19 cellular contexts compared by ENCODE assay signal in genomic region chr5:142175461-142176142, GRCh38.
DNase-seq lines count a peak whose midpoint lies in the region; ATAC-seq and TF ChIP-seq lines count a peak whose summit lies in the region.
"Had no signal": no experiment of that assay in that cellular context is flagged by ENCODE, and none has a peak within 500 bp of the region (broad histone marks: within the 10 kb centered on the region; RNA-seq: fewer than 3 reads in every experiment).

No MANE protein-coding gene starts in this region.

- H3K36me3 ChIP-seq in BE2C (no peaks in the 10 kb centered on the region), WERI-Rb-1 (no peaks in the 10 kb centered on the region), adrenal gland (replicated peaks in 1 of 2) (no peaks in the 10 kb centered on the region), Peyer's patch (no peaks in the 10 kb centered on the region)
- H3K36me3 ChIP-seq: prostate gland, SJSA1, thoracic aorta, vagina had no signal

- ATAC-seq in HG03571 (IDR thresholded peaks at IDR 0.05; ENCODE audit: unreplicated experiment), result no peak
- ATAC-seq: activated CD8-positive, alpha-beta T cell treated with anti-CD3 and anti-CD28 coated beads, Interleukin-2, amount 10 ng/mL, durations not matched to agents 7 days and 5 days; stimulated activated naive CD8-positive, alpha-beta T cell treated with anti-CD3 and anti-CD28 coated beads, Interleukin-15, Interleukin-2, amounts not matched to agents 100 U/mL and 50 U/mL, for 24 hours had no signal

- H3K9me3 ChIP-seq in BE2C, result no peaks in the 10 kb centered on the region
- no peaks in the 10 kb centered on the region for H3K9me3 ChIP-seq in WERI-Rb-1 (ENCODE audit: severe bottlenecking)
- H3K9me3 ChIP-seq in adrenal gland (replicated peaks in 1 of 3), result no peaks in the 10 kb centered on the region
- no peaks in the 10 kb centered on the region for H3K9me3 ChIP-seq in Peyer's patch
- H3K9me3 ChIP-seq: prostate gland, SJSA1, thoracic aorta, vagina had no signal

- 79 to 83% (median 81%) methylated on average over 8 of the region's 8 CpGs for WGBS in adrenal gland, 4 donors

- no peak for TF ChIP-seq CTCF in BE2C (IDR thresholded peaks at IDR 0.05; ENCODE audit: low read depth, low read length)
- TF ChIP-seq CTCF in WERI-Rb-1 (IDR thresholded peaks at IDR 0.05; ENCODE audit: low read depth, low read length), result no peak
- TF ChIP-seq CTCF in adrenal gland (IDR thresholded peaks at IDR 0.05), result no peak
- no peak for TF ChIP-seq CTCF in Peyer's patch (IDR thresholded peaks at IDR 0.05)

- H3K27ac ChIP-seq in WERI-Rb-1 (no peak overlapping the region), adrenal gland (peak overlapping the region in 1 of 5 donors; percentile 26), Peyer's patch (no peak overlapping the region)
- H3K27ac ChIP-seq: 22Rv1, prostate gland, SJSA1, thoracic aorta, vagina had no signal

- H3K4me3 ChIP-seq in BE2C (ENCODE audit: low read depth, low read length) (no peak overlapping the region), WERI-Rb-1 (ENCODE audit: low read depth, low read length) (no peak overlapping the region), adrenal gland (no peak overlapping the region), Peyer's patch (no peak overlapping the region)
- H3K4me3 ChIP-seq: prostate gland, SJSA1, thoracic aorta, vagina had no signal

- H3K4me1 ChIP-seq in BE2C (peaks cover 36% of the 10 kb centered on the region), adrenal gland (replicated peaks in 1 of 2) (no peaks in the 10 kb centered on the region), Peyer's patch (no peaks in the 10 kb centered on the region)
- H3K4me1 ChIP-seq: prostate gland, SJSA1, vagina had no signal

- H3K27me3 ChIP-seq in BE2C, result no peaks in the 10 kb centered on the region
- no peaks in the 10 kb centered on the region for H3K27me3 ChIP-seq in WERI-Rb-1 (ENCODE audit: insufficient read depth, low read depth, severe bottlenecking)
- no peaks in the 10 kb centered on the region for H3K27me3 ChIP-seq in adrenal gland
- no peaks in the 10 kb centered on the region for H3K27me3 ChIP-seq in Peyer's patch
- H3K27me3 ChIP-seq: SJSA1, vagina had no signal

- DNase-seq in DMS 273 (lab: John Stamatoyannopoulos, UW; ENCODE audit: unreplicated experiment) (peak; percentile 38), DMS 273 treated with DMSO at 0.1 percent for 48 hours (lab: John Stamatoyannopoulos, UW) (no peak), BE2C (peak; percentile 41), WERI-Rb-1 (peak; percentile 26), iPS-NIHi7 (ENCODE audit: extremely low spot score) (peak; percentile 22), adrenal gland (no peak), Peyer's patch (no peak)
- DNase-seq: activated CD8-positive, alpha-beta T cell treated with anti-CD3 and anti-CD28 coated beads, Interleukin-2, amount 10 ng/mL, durations not matched to agents 7 days and 5 days; activated naive CD4-positive, alpha-beta T cell; activated T-cell treated with anti-CD3 and anti-CD28 coated beads, Interleukin-2, amount 50 U/mL, for 1 hour; CD4-positive, alpha-beta memory T cell; EL; stimulated activated naive CD8-positive, alpha-beta T cell treated with anti-CD3 and anti-CD28 coated beads, Interleukin-15, Interleukin-2, amounts not matched to agents 100 U/mL and 50 U/mL, for 24 hours had no signal

- TF ChIP-seq POLR2A in adrenal gland (IDR thresholded peaks at IDR 0.05) (no peak), Peyer's patch (IDR thresholded peaks at IDR 0.05) (no peak)

- intact Hi-C loops in adrenal gland (cut with DNase I), result no loop called here

Comparison
In these comparisons a context has a peak if more than half of its experiments do, and no peak if none do; other contexts are left out.
1. DNase-seq: peak in DMS 273 (single experiment), BE2C (single experiment), WERI-Rb-1 (single experiment) and iPS-NIHi7 (single experiment); none in DMS 273 treated with DMSO at 0.1 percent for 48 hours (single experiment), adrenal gland (0 of 7) and Peyer's patch (0 of 3).